In genomic region chr9:12702160-12702758, GRCh38 we compare ENCODE assay signal across 9 cellular contexts.
DNase-seq lines count a peak whose midpoint lies in the region; ATAC-seq and TF ChIP-seq lines count a peak whose summit lies in the region.
"Had no signal": no experiment of that assay in that cellular context is flagged by ENCODE, and none has a peak within 500 bp of the region (broad histone marks: within the 10 kb centered on the region; RNA-seq: fewer than 3 reads in every experiment).

No MANE protein-coding gene starts in this region.

- DNase-seq in DMS53 (lab: John Stamatoyannopoulos, UW) (peak; percentile 12), DMS53 treated with DMSO at 0.1 percent for 48 hours (lab: John Stamatoyannopoulos, UW; ENCODE audit: unreplicated experiment) (no peak), hepatic stellate cell (ENCODE audit: low spot score) (peak; percentile 8), stromal cell of bone marrow (ENCODE audit: low read depth) (peak; percentile 70)
- DNase-seq in activated effector memory CD4-positive, alpha-beta T cell treated with Interleukin-2 at 50 U/mL for 16 hours = no peak
- DNase-seq in activated CD4-positive, alpha-beta T cell treated with anti-CD3 and anti-CD28 coated beads, Interleukin-2, amount 50 U/mL, for 48 hours = no peak

- TF ChIP-seq CTCF in WI38 (IDR thresholded peaks at IDR 0.05; ENCODE audit: low read depth, low read length) = peak; percentile 49

- no peak for ATAC-seq in HG03280 (IDR thresholded peaks at IDR 0.05; ENCODE audit: unreplicated experiment)

- H3K4me3 ChIP-seq in WI38 (ENCODE audit: low read depth, low read length) = no peak overlapping the region
- H3K4me3 ChIP-seq: SJSA1 had no signal

Comparison
In these comparisons a context has a peak if more than half of its experiments do, and no peak if none do; other contexts are left out.
1. DNase-seq: peak in DMS53 (single experiment), hepatic stellate cell (single experiment) and stromal cell of bone marrow (single experiment); none in DMS53 treated with DMSO at 0.1 percent for 48 hours (single experiment), activated effector memory CD4-positive, alpha-beta T cell treated with Interleukin-2 at 50 U/mL for 16 hours (single experiment) and activated CD4-positive, alpha-beta T cell treated with anti-CD3 and anti-CD28 coated beads, Interleukin-2, amount 50 U/mL, for 48 hours (0 of 2).